Comparison of ENCODE assay signal across 1 cellular context in genomic region chr12:50388793-50389192, GRCh38.
TF ChIP-seq lines count a peak whose summit lies in the region.

No MANE protein-coding gene starts in this region.

TF ChIP-seq in HepG2, 621 proteins besides CTCF, POLR2A, EP300 and RAD21:
- TF ChIP-seq STAG1 (CRISPR knock-in tag; IDR thresholded peaks at IDR 0.05), result peak; percentile 31
- 0 out of 2 replicates have a peak, but pooled peaks have one; percentile 8 for TF ChIP-seq ZBTB38 (CRISPR knock-in tag; IDR thresholded peaks at IDR 0.05)
